In genomic region chr6:52407467-52407866, GRCh38 we compare ENCODE assay signal across 8 cellular contexts. TPM values are rescaled to one million over a fixed set of nuclear protein-coding genes. Genes with fewer than 3 reads are reported as not detected.
DNase-seq lines count a peak whose midpoint lies in the region; ATAC-seq, FAIRE-seq and TF ChIP-seq lines count a peak whose summit lies in the region.

No MANE protein-coding gene starts in this region.

- H3K9me3 Mint-ChIP-seq in activated naive CD4-positive, alpha-beta T cell treated with anti-CD3 and anti-CD28 coated beads, Interleukin-2, amount 50 U/mL, for 24 hours = no peaks in the 10 kb centered on the region

- H3K4me3 Mint-ChIP-seq in activated naive CD4-positive, alpha-beta T cell treated with anti-CD3 and anti-CD28 coated beads, Interleukin-2, amount 50 U/mL, for 24 hours = no peak overlapping the region

- H3K4me1 ChIP-seq in keratinocyte (ENCODE audit: control insufficient read depth, extremely low read depth, insufficient read depth, low read length) (peaks cover 7% of the 10 kb centered on the region), uterus (no peaks in the 10 kb centered on the region)

- H3K27ac Mint-ChIP-seq in activated naive CD4-positive, alpha-beta T cell treated with anti-CD3 and anti-CD28 coated beads, Interleukin-2, amount 50 U/mL, for 24 hours = peak overlapping the region; percentile 72

- TF ChIP-seq CTCF in keratinocyte (optimal IDR thresholded peaks at IDR 0.05 in 1 of 3, IDR thresholded peaks at IDR 0.05 in 1 of 3, conservative IDR thresholded peaks at IDR 0.05 in 1 of 3; ENCODE audit: extremely low read depth in 1 of 3, insufficient read depth in 2 of 3, low read length in 3 of 3) (peak; percentile 46 to 59 (median 53)), uterus (IDR thresholded peaks at IDR 0.05) (peak in 1 of 4 experiments; percentile 27)

- H3K27me3 ChIP-seq in keratinocyte (ENCODE audit: control insufficient read depth, extremely low read depth, insufficient read depth, low read length) = no peaks in the 10 kb centered on the region
- no peaks in the 10 kb centered on the region for H3K27me3 ChIP-seq in uterus

- H3K36me3 ChIP-seq in keratinocyte (ENCODE audit: control insufficient read depth in 2 of 2, extremely low read depth in 1 of 2, insufficient read depth in 2 of 2, low read length in 2 of 2) (no peaks in the 10 kb centered on the region), uterus (no peaks in the 10 kb centered on the region)

- peaks cover 60% of the 10 kb centered on the region for H3K4me1 Mint-ChIP-seq in activated naive CD4-positive, alpha-beta T cell treated with anti-CD3 and anti-CD28 coated beads, Interleukin-2, amount 50 U/mL, for 24 hours

- H3K9me3 ChIP-seq in keratinocyte (ENCODE audit: control insufficient read depth, low read depth, low read length) = no peaks in the 10 kb centered on the region
- H3K9me3 ChIP-seq in uterus = no peaks in the 10 kb centered on the region

- H3K79me2 ChIP-seq in keratinocyte (ENCODE audit: control insufficient read depth, insufficient read depth, low read length) = no peaks in the 10 kb centered on the region

- no peak for TF ChIP-seq POLR2A in uterus (IDR thresholded peaks at IDR 0.05)

- H3K27me3 Mint-ChIP-seq in activated naive CD4-positive, alpha-beta T cell treated with anti-CD3 and anti-CD28 coated beads, Interleukin-2, amount 50 U/mL, for 24 hours = no peaks in the 10 kb centered on the region

- peaks cover 14% of the 10 kb centered on the region for H3K36me3 Mint-ChIP-seq in activated naive CD4-positive, alpha-beta T cell treated with anti-CD3 and anti-CD28 coated beads, Interleukin-2, amount 50 U/mL, for 24 hours

- H2AFZ ChIP-seq in keratinocyte (ENCODE audit: control insufficient read depth, low read length) = no peak overlapping the region

- H3K9ac ChIP-seq in keratinocyte (ENCODE audit: control insufficient read depth, extremely low read depth, insufficient read depth, low read length) = no peak overlapping the region

- intact Hi-C loops in uterus (cut with DNase I; ENCODE audit: low total_unique reads) = no loop called here

- no peak overlapping the region for H3K4me2 ChIP-seq in keratinocyte (ENCODE audit: control insufficient read depth, extremely low read depth, insufficient read depth, low read depth, low read length)

- H3K9me1 ChIP-seq in keratinocyte (ENCODE audit: control insufficient read depth, extremely low read depth, insufficient read depth, low read length) = no peaks in the 10 kb centered on the region

- no peak for FAIRE-seq in keratinocyte (lab: Jason Lieb, UNC)

- no peaks in the 10 kb centered on the region for H4K20me1 ChIP-seq in keratinocyte (ENCODE audit: control insufficient read depth, extremely low read depth, insufficient read depth, low read length)

- no peak for DNase-seq in activated naive CD4-positive, alpha-beta T cell (lab: John Stamatoyannopoulos, UW)
- peak; percentile 13 for DNase-seq in NCI-H2227 treated with DMSO at 0.1 percent for 48 hours (lab: John Stamatoyannopoulos, UW)
- DNase-seq in amniotic epithelial cell (ENCODE audit: low read depth) = peak; percentile 34
- no peak for DNase-seq in keratinocyte (ENCODE audit: low read depth, low spot score)
- no peak for DNase-seq in uterus

- H3K4me3 ChIP-seq in keratinocyte (ENCODE audit: control insufficient read depth in 2 of 3, extremely low read depth in 1 of 3, insufficient read depth in 2 of 3, low read depth in 1 of 3, low read length in 3 of 3) (no peak overlapping the region), uterus (no peak overlapping the region)

- dilution Hi-C loops in keratinocyte (cut with MboI; ENCODE audit: extremely low pct_ligation_motif_present, low sequenced_read_pairs) = loop anchor here (25.0 kb wide), 1 partner anchor 255 kb away; the partner anchor contains the start of gene TMEM14A

- ATAC-seq in HG02678 (IDR thresholded peaks at IDR 0.05; ENCODE audit: unreplicated experiment) = peak; percentile 65
- no peak for ATAC-seq in GM19455 (IDR thresholded peaks at IDR 0.05; ENCODE audit: unreplicated experiment)

- H3K27ac ChIP-seq in keratinocyte (ENCODE audit: control insufficient read depth, insufficient read depth, low read length) = no peak overlapping the region
- H3K27ac ChIP-seq in uterus = no peak overlapping the region

RNA-seq across cellular contexts. Expression of gene EFHC1, which starts 12.7 kb away (rescaled TPM):
- polyA plus RNA-seq in keratinocyte = 9.6 to 20.5 TPM (median 15.8 TPM) in 3 replicates
- 3.1 TPM for polyA plus RNA-seq in keratinocyte (2011; ENCODE audit: low read depth)
- polyA plus RNA-seq in keratinocyte (2011; cell fraction: cytosol; rRNA removed) = 4.4 and 9.1 TPM in 2 replicates
- 49.8 and 56.3 TPM in 2 replicates for polyA plus RNA-seq in keratinocyte (2011; cell fraction: nucleus; rRNA removed)
- 7.2 and 14.2 TPM in 2 replicates for polyA plus RNA-seq in keratinocyte (2012; ENCODE audit: low replicate concordance)
- polyA minus RNA-seq in keratinocyte = 7.5 to 10.6 TPM (median 9.5 TPM) in 3 replicates
- polyA minus RNA-seq in keratinocyte (2011; cell fraction: cytosol; rRNA and poly(A)+ RNA removed) = 5.8 TPM
- 8.0 and 16.5 TPM in 2 replicates for polyA minus RNA-seq in keratinocyte (2011; cell fraction: nucleus; rRNA and poly(A)+ RNA removed)
- total RNA-seq in uterus = 10 to 100 TPM; 15.6 to 63.0 (median 29.5) TPM

RNA-seq across cellular contexts. Expression of gene PAQR8, which starts 45.5 kb away (rescaled TPM):
- polyA plus RNA-seq in keratinocyte = 0.80 to 1.6 TPM (median 1.3 TPM) in 3 replicates
- 0.14 TPM for polyA plus RNA-seq in keratinocyte (2011; ENCODE audit: low read depth)
- polyA plus RNA-seq in keratinocyte (2011; cell fraction: cytosol; rRNA removed) = 0.69 and 0.71 TPM in 2 replicates
- 1.1 and 1.3 TPM in 2 replicates for polyA plus RNA-seq in keratinocyte (2011; cell fraction: nucleus; rRNA removed)
- 0.41 and 1.4 TPM in 2 replicates for polyA plus RNA-seq in keratinocyte (2012; ENCODE audit: low replicate concordance)
- 1.5 to 2.4 TPM (median 1.6 TPM) in 3 replicates for polyA minus RNA-seq in keratinocyte
- polyA minus RNA-seq in keratinocyte (2011; cell fraction: cytosol; rRNA and poly(A)+ RNA removed) = 3.6 TPM
- 1.4 and 1.6 TPM in 2 replicates for polyA minus RNA-seq in keratinocyte (2011; cell fraction: nucleus; rRNA and poly(A)+ RNA removed)
- total RNA-seq in uterus = 10 to 100 TPM; 12.3 to 24.7 (median 13.9) TPM

Comparison
In these comparisons a context has a peak if more than half of its experiments do, and no peak if none do; other contexts are left out.
1. DNase-seq: peak in NCI-H2227 treated with DMSO at 0.1 percent for 48 hours (single experiment) and amniotic epithelial cell (single experiment); none in activated naive CD4-positive, alpha-beta T cell (0 of 4), keratinocyte (single experiment) and uterus (0 of 2).